26 cellular contexts compared by ENCODE assay signal in the genomic region with DNA sequence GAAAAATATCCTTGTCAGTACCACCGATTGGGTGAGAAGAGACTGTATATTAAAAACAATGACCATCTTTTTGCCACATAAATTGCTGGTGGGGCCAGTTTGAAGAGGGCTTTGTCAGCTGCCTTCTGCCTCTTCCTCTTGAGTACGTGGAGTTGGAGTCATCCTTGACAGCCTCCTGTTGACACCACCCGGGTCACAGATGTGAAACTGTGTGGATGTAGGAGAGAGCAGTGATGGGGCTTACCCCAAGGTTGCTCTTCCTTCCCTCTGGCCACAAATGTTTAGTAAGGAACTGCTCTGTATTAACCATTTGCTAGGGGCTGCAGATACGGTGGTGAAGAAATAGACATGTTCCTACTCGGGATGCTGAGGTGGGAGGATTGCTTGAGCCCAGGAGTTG. TPM values are rescaled to one million over a fixed set of nuclear protein-coding genes. Genes with fewer than 3 reads are reported as not detected.
DNase-seq lines count a peak whose midpoint lies in the region; ATAC-seq and TF ChIP-seq lines count a peak whose summit lies in the region.
"Had no signal": no experiment of that assay in that cellular context is flagged by ENCODE, and none has a peak within 500 bp of the region (broad histone marks: within the 10 kb centered on the region; RNA-seq: fewer than 3 reads in every experiment).

No MANE protein-coding gene starts in this region.

- TF ChIP-seq CTCF in natural killer cell (IDR thresholded peaks at IDR 0.05), result no peak

- intact Hi-C loops in natural killer cell (cut with micrococcal nuclease), result no loop called here
- intact Hi-C loops in cardiac septum (cut with DNase I), result no loop called here

- H3K4me1 Mint-ChIP-seq in natural killer cell treated with Interleukin-12 subunit alpha and Interleukin-12 subunit beta and Interleukin-15 and Interleukin-18, amount 100 ng/mL, for 72 hours (ENCODE audit: low read depth in 2 of 2), result peaks cover 20 to 26% of the 10 kb centered on the region in 2 donors
- H3K4me1 Mint-ChIP-seq in natural killer cell, result peaks cover 29 to 31% of the 10 kb centered on the region in 2 donors
- peaks cover 40% of the 10 kb centered on the region for H3K4me1 Mint-ChIP-seq in activated naive CD8-positive, alpha-beta T cell treated with anti-CD3 and anti-CD28 coated beads, Interleukin-2, amount 50 U/mL, for 24 hours
- peaks cover 40% of the 10 kb centered on the region for H3K4me1 Mint-ChIP-seq in stimulated activated naive CD8-positive, alpha-beta T cell treated with anti-CD3 and anti-CD28 coated beads, Interleukin-15, amount 100 ng/mL, for 72 hours

- H3K27ac Mint-ChIP-seq in natural killer cell treated with Interleukin-12 subunit alpha and Interleukin-12 subunit beta and Interleukin-15 and Interleukin-18, amount 100 ng/mL, for 72 hours, result peak overlapping the region; percentile 22 to 73
- H3K27ac Mint-ChIP-seq in natural killer cell, result peak overlapping the region in 1 of 2 donors; percentile 57
- H3K27ac Mint-ChIP-seq in activated naive CD8-positive, alpha-beta T cell treated with anti-CD3 and anti-CD28 coated beads, Interleukin-2, amount 50 U/mL, for 24 hours, result peak overlapping the region; percentile 97
- H3K27ac Mint-ChIP-seq in stimulated activated naive CD8-positive, alpha-beta T cell treated with anti-CD3 and anti-CD28 coated beads, Interleukin-15, amount 100 ng/mL, for 72 hours, result peak overlapping the region; percentile 59 to 90
- H3K27ac Mint-ChIP-seq: type B pancreatic cell had no signal

- no peak for DNase-seq in natural killer cell treated with Interleukin-12 subunit alpha and Interleukin-12 subunit beta and Interleukin-15 and Interleukin-18, amount 100 ng/mL, for 72 hours (ENCODE audit: low spot score)
- DNase-seq in natural killer cell (no peak), UCSD-AML1 (lab: John Stamatoyannopoulos, UW; ENCODE audit: unreplicated experiment) (peak; percentile 15), pons (ENCODE audit: low spot score) (no peak), cardiac septum (ENCODE audit: low spot score) (no peak)
- DNase-seq in activated naive CD8-positive, alpha-beta T cell treated with anti-CD3 and anti-CD28 coated beads, Interleukin-2, amount 50 U/mL, for 24 hours, result peak; percentile 27
- DNase-seq in stimulated activated naive CD8-positive, alpha-beta T cell treated with anti-CD3 and anti-CD28 coated beads, Interleukin-15, amount 100 ng/mL, for 72 hours, result peak in 1 of 2 donors; percentile 31
- DNase-seq: adrenal gland; body of pancreas; cerebellar nuclear complex; DMS79; gastrocnemius medialis; GF-D8; HCEC 1CT; hippocampal formation; immature natural killer cell; left colon; NCI-H1092 treated with DMSO at 0.1 percent for 48 hours; NCI-H1930; NCI-H524 treated with DMSO at 0.1 percent for 48 hours; NK-92 treated with Interleukin-12 subunit alpha and Interleukin-12 subunit beta, amount 100 ng/mL, for 24 hours; SHP77; T-helper 9 cell; WERI-Rb-1 had no signal

- no peak for ATAC-seq in natural killer cell treated with Interleukin-12 subunit alpha and Interleukin-12 subunit beta and Interleukin-15 and Interleukin-18, amount 100 ng/mL, for 72 hours
- no peak for ATAC-seq in natural killer cell
- ATAC-seq in activated naive CD8-positive, alpha-beta T cell treated with anti-CD3 and anti-CD28 coated beads, Interleukin-2, amount 50 U/mL, for 24 hours, result peak; percentile 93
- ATAC-seq in stimulated activated naive CD8-positive, alpha-beta T cell treated with anti-CD3 and anti-CD28 coated beads, Interleukin-15, amount 100 ng/mL, for 72 hours, result peak; percentile 92
- ATAC-seq: body of pancreas, gastrocnemius medialis, left colon, sciatic nerve had no signal

- H3K4me3 Mint-ChIP-seq in natural killer cell treated with Interleukin-12 subunit alpha and Interleukin-12 subunit beta and Interleukin-15 and Interleukin-18, amount 100 ng/mL, for 72 hours, result no peak overlapping the region
- no peak overlapping the region for H3K4me3 Mint-ChIP-seq in natural killer cell
- peak overlapping the region; percentile 60 for H3K4me3 Mint-ChIP-seq in activated naive CD8-positive, alpha-beta T cell treated with anti-CD3 and anti-CD28 coated beads, Interleukin-2, amount 50 U/mL, for 24 hours
- peak overlapping the region; percentile 29 to 48 for H3K4me3 Mint-ChIP-seq in stimulated activated naive CD8-positive, alpha-beta T cell treated with anti-CD3 and anti-CD28 coated beads, Interleukin-15, amount 100 ng/mL, for 72 hours
- H3K4me3 Mint-ChIP-seq: type B pancreatic cell had no signal

- no peaks in the 10 kb centered on the region for H3K27me3 Mint-ChIP-seq in natural killer cell treated with Interleukin-12 subunit alpha and Interleukin-12 subunit beta and Interleukin-15 and Interleukin-18, amount 100 ng/mL, for 72 hours
- H3K27me3 Mint-ChIP-seq in natural killer cell (ENCODE audit: low read depth in 2 of 2), result no peaks in the 10 kb centered on the region
- no peaks in the 10 kb centered on the region for H3K27me3 Mint-ChIP-seq in activated naive CD8-positive, alpha-beta T cell treated with anti-CD3 and anti-CD28 coated beads, Interleukin-2, amount 50 U/mL, for 24 hours
- H3K27me3 Mint-ChIP-seq in stimulated activated naive CD8-positive, alpha-beta T cell treated with anti-CD3 and anti-CD28 coated beads, Interleukin-15, amount 100 ng/mL, for 72 hours, result no peaks in the 10 kb centered on the region
- H3K27me3 Mint-ChIP-seq: type B pancreatic cell had no signal

- H3K9me3 Mint-ChIP-seq in natural killer cell treated with Interleukin-12 subunit alpha and Interleukin-12 subunit beta and Interleukin-15 and Interleukin-18, amount 100 ng/mL, for 72 hours, result no peaks in the 10 kb centered on the region
- H3K9me3 Mint-ChIP-seq in natural killer cell, result no peaks in the 10 kb centered on the region
- H3K9me3 Mint-ChIP-seq in activated naive CD8-positive, alpha-beta T cell treated with anti-CD3 and anti-CD28 coated beads, Interleukin-2, amount 50 U/mL, for 24 hours, result no peaks in the 10 kb centered on the region
- H3K9me3 Mint-ChIP-seq in stimulated activated naive CD8-positive, alpha-beta T cell treated with anti-CD3 and anti-CD28 coated beads, Interleukin-15, amount 100 ng/mL, for 72 hours, result no peaks in the 10 kb centered on the region
- H3K9me3 Mint-ChIP-seq: immature natural killer cell, type B pancreatic cell had no signal

- H3K36me3 Mint-ChIP-seq in natural killer cell treated with Interleukin-12 subunit alpha and Interleukin-12 subunit beta and Interleukin-15 and Interleukin-18, amount 100 ng/mL, for 72 hours, result peaks cover 4% of the 10 kb centered on the region
- H3K36me3 Mint-ChIP-seq in natural killer cell, result no peaks in the 10 kb centered on the region
- H3K36me3 Mint-ChIP-seq in activated naive CD8-positive, alpha-beta T cell treated with anti-CD3 and anti-CD28 coated beads, Interleukin-2, amount 50 U/mL, for 24 hours (ENCODE audit: low read depth), result peaks cover 24% of the 10 kb centered on the region

RNA-seq across cellular contexts. Expression of gene PTPN11, which starts 12.2 kb away (rescaled TPM):
- 100 to 1,000 TPM; 107 to 135 TPM for total RNA-seq in natural killer cell treated with Interleukin-12 subunit alpha and Interleukin-12 subunit beta and Interleukin-15 and Interleukin-18, amount 100 ng/mL, for 72 hours
- 10 to 100 TPM; 57.3 to 72.1 (median 63.8) TPM for total RNA-seq in natural killer cell
- total RNA-seq in cardiac septum, result 221 TPM

RNA-seq across cellular contexts. Expression of gene RPL6, which starts 21.5 kb away (rescaled TPM):
- total RNA-seq in natural killer cell treated with Interleukin-12 subunit alpha and Interleukin-12 subunit beta and Interleukin-15 and Interleukin-18, amount 100 ng/mL, for 72 hours, result 1,000 to 10,000 TPM; 1,014 to 1,216 TPM
- 1,000 to 10,000 TPM in 1 of 3 donors, 100 to 1,000 TPM in 2; 893 to 1,024 (median 955) TPM for total RNA-seq in natural killer cell
- 537 TPM for total RNA-seq in cardiac septum

RNA-seq across cellular contexts. Expression of gene HECTD4, which starts 48.7 kb away (rescaled TPM):
- total RNA-seq in natural killer cell treated with Interleukin-12 subunit alpha and Interleukin-12 subunit beta and Interleukin-15 and Interleukin-18, amount 100 ng/mL, for 72 hours, result 10 to 100 TPM; 51.3 to 76.7 TPM
- total RNA-seq in natural killer cell (10 to 100 TPM; 66.9 to 82.6 (median 79.2) TPM), cardiac septum (28.2 TPM)

Comparison
In these comparisons a context has a peak if more than half of its experiments do, and no peak if none do; other contexts are left out.
1. ATAC-seq: peak in activated naive CD8-positive, alpha-beta T cell treated with anti-CD3 and anti-CD28 coated beads, Interleukin-2, amount 50 U/mL, for 24 hours (single experiment) and stimulated activated naive CD8-positive, alpha-beta T cell treated with anti-CD3 and anti-CD28 coated beads, Interleukin-15, amount 100 ng/mL, for 72 hours (single experiment); none in natural killer cell treated with Interleukin-12 subunit alpha and Interleukin-12 subunit beta and Interleukin-15 and Interleukin-18, amount 100 ng/mL, for 72 hours (0 of 2) and natural killer cell (0 of 3).
2. DNase-seq: peak in UCSD-AML1 (single experiment) and activated naive CD8-positive, alpha-beta T cell treated with anti-CD3 and anti-CD28 coated beads, Interleukin-2, amount 50 U/mL, for 24 hours (single experiment); none in natural killer cell treated with Interleukin-12 subunit alpha and Interleukin-12 subunit beta and Interleukin-15 and Interleukin-18, amount 100 ng/mL, for 72 hours (single experiment), natural killer cell (single experiment), pons (single experiment) and cardiac septum (single experiment).
3. H3K4me3 Mint-ChIP-seq: peak in activated naive CD8-positive, alpha-beta T cell treated with anti-CD3 and anti-CD28 coated beads, Interleukin-2, amount 50 U/mL, for 24 hours (single experiment) and stimulated activated naive CD8-positive, alpha-beta T cell treated with anti-CD3 and anti-CD28 coated beads, Interleukin-15, amount 100 ng/mL, for 72 hours (2 of 2); none in natural killer cell treated with Interleukin-12 subunit alpha and Interleukin-12 subunit beta and Interleukin-15 and Interleukin-18, amount 100 ng/mL, for 72 hours (single experiment) and natural killer cell (single experiment).